In genomic region chr2:69797836-69798465, GRCh38 we compare ENCODE assay signal across 8 cellular contexts.
DNase-seq lines count a peak whose midpoint lies in the region; ATAC-seq and TF ChIP-seq lines count a peak whose summit lies in the region.

No MANE protein-coding gene starts in this region.

- no peaks in the 10 kb centered on the region for H3K27me3 ChIP-seq in subcutaneous abdominal adipose tissue (ENCODE audit: control insufficient read depth in 5 of 5, insufficient read depth in 4 of 5, low read length in 5 of 5)

- no peaks in the 10 kb centered on the region for H3K9me3 ChIP-seq in subcutaneous abdominal adipose tissue (ENCODE audit: control insufficient read depth in 5 of 5, low read length in 5 of 5)

- H3K4me3 ChIP-seq in HFF-Myc (replicated peaks; ENCODE audit: low read depth, low read length): peak overlapping the region; percentile 19
- H3K4me3 ChIP-seq in astrocyte of the spinal cord (ENCODE audit: low read depth, low read length): peak overlapping the region; percentile 33
- peak overlapping the region; percentile 46 to 71 (median 58) for H3K4me3 ChIP-seq in subcutaneous abdominal adipose tissue (ENCODE audit: low read depth in 1 of 5, low read length in 5 of 5)

- peak overlapping the region in 3 of 5 donors; percentile 58 to 73 (median 68) for H3K9ac ChIP-seq in subcutaneous abdominal adipose tissue (ENCODE audit: low read length in 5 of 5)

- no peak for TF ChIP-seq CTCF in HFF-Myc (IDR thresholded peaks at IDR 0.05; ENCODE audit: low read depth, low read length, missing control alignments)
- no peak for TF ChIP-seq CTCF in astrocyte of the spinal cord (IDR thresholded peaks at IDR 0.05; ENCODE audit: low read depth, low read length)

- peaks cover 0 to 5% (median 0%) of the 10 kb centered on the region in 5 donors for H3K36me3 ChIP-seq in subcutaneous abdominal adipose tissue (ENCODE audit: control insufficient read depth in 5 of 5, insufficient read depth in 5 of 5, low read length in 5 of 5)

- peak overlapping the region; percentile 67 for H3K27ac ChIP-seq in subcutaneous abdominal adipose tissue (ENCODE audit: low read depth, low read length)

- in situ Hi-C loops in astrocyte of the spinal cord (cut with HindIII; ENCODE audit: low sequenced_read_pairs): no loop called here

- no peak for ATAC-seq in HG02610 (IDR thresholded peaks at IDR 0.05; ENCODE audit: unreplicated experiment)
- no peak for ATAC-seq in HG03457 (IDR thresholded peaks at IDR 0.05; ENCODE audit: unreplicated experiment)

- peaks cover 4 to 20% (median 12%) of the 10 kb centered on the region in 5 donors for H3K4me1 ChIP-seq in subcutaneous abdominal adipose tissue (ENCODE audit: control insufficient read depth in 5 of 5, insufficient read depth in 5 of 5, low read length in 5 of 5)

- no peak for DNase-seq in HFF-Myc (ENCODE audit: extremely low read depth, low read depth)
- peak; percentile 56 for DNase-seq in astrocyte of the spinal cord (ENCODE audit: low read depth, low spot score)
- DNase-seq in left kidney (ENCODE audit: low read depth, low spot score): peak; percentile 81
- no peak for DNase-seq in iPS-NIHi7 (ENCODE audit: extremely low spot score)
- no peak for DNase-seq in NCI-H2227 (lab: John Stamatoyannopoulos, UW; ENCODE audit: unreplicated experiment)

Comparison
In these comparisons a context has a peak if more than half of its experiments do, and no peak if none do; other contexts are left out.
1. DNase-seq: peak in astrocyte of the spinal cord (single experiment) and left kidney (single experiment); none in HFF-Myc (single experiment), iPS-NIHi7 (single experiment) and NCI-H2227 (single experiment).
2. Peak in every context shown above with its lines, with median percentiles within 50 percentile points of each other: H3K4me3 ChIP-seq.